In the genomic region with DNA sequence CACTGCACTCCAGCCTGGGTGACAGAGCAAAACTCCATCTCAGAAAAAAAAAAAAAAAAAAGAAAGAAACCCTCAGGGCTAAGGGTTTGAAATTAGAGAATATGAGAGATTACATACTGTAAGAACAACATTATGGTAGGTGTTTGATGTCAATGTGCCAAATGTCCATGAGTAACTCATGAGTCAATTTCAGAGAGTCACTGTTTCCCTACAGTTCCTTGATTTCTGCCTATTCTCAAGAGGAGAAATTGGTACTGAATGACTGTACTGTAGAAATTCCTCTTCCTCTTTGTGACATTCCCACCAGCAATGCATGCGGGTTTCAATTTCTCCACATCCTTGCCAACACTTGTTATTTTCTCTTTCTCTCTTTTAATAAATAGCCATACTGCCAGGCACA, we compare ENCODE assay signal across 2 cellular contexts.
TF ChIP-seq lines count a peak whose summit lies in the region.

No MANE protein-coding gene starts in this region.

TF ChIP-seq in liver, 16 proteins besides CTCF, POLR2A, EP300 and RAD21 (continued from another document):
- TF ChIP-seq, protein P1, sequence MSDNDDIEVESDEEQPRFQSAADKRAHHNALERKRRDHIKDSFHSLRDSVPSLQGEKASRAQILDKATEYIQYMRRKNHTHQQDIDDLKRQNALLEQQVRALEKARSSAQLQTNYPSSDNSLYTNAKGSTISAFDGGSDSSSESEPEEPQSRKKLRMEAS (IDR thresholded peaks at IDR 0.05): no peak
- TF ChIP-seq EGR1 (IDR thresholded peaks at IDR 0.05; ENCODE audit: low read depth in 2 of 2) (no peak), RXRA (IDR thresholded peaks at IDR 0.05) (no peak), TAF1 (conservative IDR thresholded peaks at IDR 0.05) (no peak), HNF4A (conservative IDR thresholded peaks at IDR 0.05) (no peak), NR2F2 (IDR thresholded peaks at IDR 0.05) (no peak), ZBTB33 (IDR thresholded peaks at IDR 0.05) (no peak), REST (IDR thresholded peaks at IDR 0.05) (no peak), FOXA1 (IDR thresholded peaks at IDR 0.05) (no peak)

TF ChIP-seq in HepG2, 621 proteins besides CTCF, POLR2A, EP300 and RAD21 (continued from another document):
- no peak for TF ChIP-seq HOXA7 (CRISPR knock-in tag; IDR thresholded peaks at IDR 0.05)
- no peak for TF ChIP-seq ZSCAN30 (CRISPR knock-in tag; IDR thresholded peaks at IDR 0.05)
- no peak for TF ChIP-seq ZUFSP (CRISPR knock-in tag; IDR thresholded peaks at IDR 0.05; ENCODE audit: borderline replicate concordance)
- TF ChIP-seq REPIN1 (CRISPR knock-in tag; IDR thresholded peaks at IDR 0.05; ENCODE audit: borderline replicate concordance, low read depth): no peak
- no peak for TF ChIP-seq NONO (IDR thresholded peaks at IDR 0.05)
- no peak for TF ChIP-seq NONO (CRISPR knock-in tag; conservative IDR thresholded peaks at IDR 0.05)
- no peak for TF ChIP-seq STAG1 (CRISPR knock-in tag; IDR thresholded peaks at IDR 0.05)
- TF ChIP-seq ATF7 (IDR thresholded peaks at IDR 0.05): no peak
- no peak for TF ChIP-seq ATF7 (CRISPR knock-in tag; IDR thresholded peaks at IDR 0.05)
- TF ChIP-seq HINFP (CRISPR knock-in tag; IDR thresholded peaks at IDR 0.05; ENCODE audit: low read depth): no peak
- TF ChIP-seq ASH2L (IDR thresholded peaks at IDR 0.05; ENCODE audit: insufficient read length, low read depth, low read length): no peak
- no peak for TF ChIP-seq ZFX (CRISPR knock-in tag; IDR thresholded peaks at IDR 0.05; ENCODE audit: low read depth)
- TF ChIP-seq E2F5 (CRISPR knock-in tag; conservative IDR thresholded peaks at IDR 0.05): no peak
